In genomic region chr13:110907951-110908898, GRCh38 we compare ENCODE assay signal across 9 cellular contexts. TPM values are rescaled to one million over a fixed set of nuclear protein-coding genes. Genes with fewer than 3 reads are reported as not detected.
A peak's percentile ranks its signal among the peaks of the same experiment; 100 is the strongest.
DNase-seq lines count a peak whose midpoint lies in the region; ATAC-seq and TF ChIP-seq lines count a peak whose summit lies in the region.
"Had no signal": no experiment of that assay in that cellular context is flagged by ENCODE, and none has a peak within 500 bp of the region (broad histone marks: within the 10 kb centered on the region; RNA-seq: fewer than 3 reads in every experiment).

No MANE protein-coding gene starts in this region.

- peak overlapping the region; percentile 8 for H3K27ac Mint-ChIP-seq in activated naive CD8-positive, alpha-beta T cell
- no peak overlapping the region for H3K27ac Mint-ChIP-seq in activated naive CD8-positive, alpha-beta T cell treated with anti-CD3 and anti-CD28 coated beads, Interleukin-2, amount 50 U/mL, for 24 hours
- H3K27ac Mint-ChIP-seq in immature natural killer cell (peak overlapping the region in 5 of 6 donors; percentile 36 to 71 (median 53)), type B pancreatic cell (peak overlapping the region; percentile 71)

- no peaks in the 10 kb centered on the region for H3K9me3 Mint-ChIP-seq in activated naive CD8-positive, alpha-beta T cell (ENCODE audit: low read depth)
- no peaks in the 10 kb centered on the region for H3K9me3 Mint-ChIP-seq in activated naive CD8-positive, alpha-beta T cell treated with anti-CD3 and anti-CD28 coated beads, Interleukin-2, amount 50 U/mL, for 24 hours
- H3K9me3 Mint-ChIP-seq in immature natural killer cell (no peaks in the 10 kb centered on the region), type B pancreatic cell (no peaks in the 10 kb centered on the region)

- peaks cover 7% of the 10 kb centered on the region for H3K36me3 Mint-ChIP-seq in activated naive CD8-positive, alpha-beta T cell
- peaks cover 70% of the 10 kb centered on the region for H3K36me3 Mint-ChIP-seq in activated naive CD8-positive, alpha-beta T cell treated with anti-CD3 and anti-CD28 coated beads, Interleukin-2, amount 50 U/mL, for 24 hours (ENCODE audit: low read depth)
- H3K36me3 Mint-ChIP-seq in immature natural killer cell (peaks cover 0 to 39% (median 8%) of the 10 kb centered on the region in 3 donors), type B pancreatic cell (peaks cover 39% of the 10 kb centered on the region)

- H3K27me3 Mint-ChIP-seq in activated naive CD8-positive, alpha-beta T cell, result no peaks in the 10 kb centered on the region
- H3K27me3 Mint-ChIP-seq in activated naive CD8-positive, alpha-beta T cell treated with anti-CD3 and anti-CD28 coated beads, Interleukin-2, amount 50 U/mL, for 24 hours, result no peaks in the 10 kb centered on the region
- H3K27me3 Mint-ChIP-seq in immature natural killer cell (ENCODE audit: low read depth in 3 of 3) (peaks cover 0 to 2% (median under 1%) of the 10 kb centered on the region in 3 donors), type B pancreatic cell (no peaks in the 10 kb centered on the region)

- H3K4me1 Mint-ChIP-seq in activated naive CD8-positive, alpha-beta T cell (ENCODE audit: low read depth), result peaks cover 72% of the 10 kb centered on the region
- H3K4me1 Mint-ChIP-seq in activated naive CD8-positive, alpha-beta T cell treated with anti-CD3 and anti-CD28 coated beads, Interleukin-2, amount 50 U/mL, for 24 hours, result peaks cover 65% of the 10 kb centered on the region
- H3K4me1 Mint-ChIP-seq in immature natural killer cell, result peaks cover 65 to 88% of the 10 kb centered on the region in 2 donors
- H3K4me1 Mint-ChIP-seq in type B pancreatic cell (ENCODE audit: unreplicated experiment), result peaks cover 63% of the 10 kb centered on the region

- no peak for DNase-seq in activated naive CD8-positive, alpha-beta T cell treated with anti-CD3 and anti-CD28 coated beads, Interleukin-2, amount 50 U/mL, for 24 hours
- DNase-seq in immature natural killer cell (no peak), type B pancreatic cell (ENCODE audit: extremely low spot score, unreplicated experiment) (no peak), dedifferentiated amniotic fluid mesenchymal stem cell (ENCODE audit: extremely low spot score) (no peak)
- DNase-seq: activated gamma-delta T cell had no signal

- ATAC-seq in activated naive CD8-positive, alpha-beta T cell treated with anti-CD3 and anti-CD28 coated beads, Interleukin-2, amount 50 U/mL, for 24 hours, result no peak
- ATAC-seq in HG03175 (IDR thresholded peaks at IDR 0.05; ENCODE audit: unreplicated experiment), result no peak
- ATAC-seq in HG02759 (IDR thresholded peaks at IDR 0.05; ENCODE audit: unreplicated experiment), result no peak

- no peak for TF ChIP-seq CTCF in VCaP (conservative IDR thresholded peaks at IDR 0.05)
- TF ChIP-seq CTCF in type B pancreatic cell (conservative IDR thresholded peaks at IDR 0.05), result no peak

- peak overlapping the region; percentile 100 for H3K27ac ChIP-seq in VCaP

- H3K4me3 Mint-ChIP-seq in activated naive CD8-positive, alpha-beta T cell, result peak overlapping the region; percentile 15
- H3K4me3 Mint-ChIP-seq in activated naive CD8-positive, alpha-beta T cell treated with anti-CD3 and anti-CD28 coated beads, Interleukin-2, amount 50 U/mL, for 24 hours, result no peak overlapping the region
- H3K4me3 Mint-ChIP-seq in immature natural killer cell (no peak overlapping the region), type B pancreatic cell (peak overlapping the region; percentile 14)

RNA-seq across cellular contexts. Expression of gene ANKRD10, which starts 6.6 kb away (rescaled TPM):
- 10 to 100 TPM; 59.5 to 96.9 (median 83.2) TPM for polyA plus RNA-seq in immature natural killer cell
- 87.9 and 142 TPM in 2 replicates for total RNA-seq in type B pancreatic cell (ENCODE audit: low replicate concordance)

Comparison
In these comparisons a context has a peak if more than half of its experiments do, and no peak if none do; other contexts are left out.
1. H3K4me3 Mint-ChIP-seq: peak in activated naive CD8-positive, alpha-beta T cell (single experiment) and type B pancreatic cell (single experiment); none in activated naive CD8-positive, alpha-beta T cell treated with anti-CD3 and anti-CD28 coated beads, Interleukin-2, amount 50 U/mL, for 24 hours (single experiment) and immature natural killer cell (0 of 5).